In the genomic region with DNA sequence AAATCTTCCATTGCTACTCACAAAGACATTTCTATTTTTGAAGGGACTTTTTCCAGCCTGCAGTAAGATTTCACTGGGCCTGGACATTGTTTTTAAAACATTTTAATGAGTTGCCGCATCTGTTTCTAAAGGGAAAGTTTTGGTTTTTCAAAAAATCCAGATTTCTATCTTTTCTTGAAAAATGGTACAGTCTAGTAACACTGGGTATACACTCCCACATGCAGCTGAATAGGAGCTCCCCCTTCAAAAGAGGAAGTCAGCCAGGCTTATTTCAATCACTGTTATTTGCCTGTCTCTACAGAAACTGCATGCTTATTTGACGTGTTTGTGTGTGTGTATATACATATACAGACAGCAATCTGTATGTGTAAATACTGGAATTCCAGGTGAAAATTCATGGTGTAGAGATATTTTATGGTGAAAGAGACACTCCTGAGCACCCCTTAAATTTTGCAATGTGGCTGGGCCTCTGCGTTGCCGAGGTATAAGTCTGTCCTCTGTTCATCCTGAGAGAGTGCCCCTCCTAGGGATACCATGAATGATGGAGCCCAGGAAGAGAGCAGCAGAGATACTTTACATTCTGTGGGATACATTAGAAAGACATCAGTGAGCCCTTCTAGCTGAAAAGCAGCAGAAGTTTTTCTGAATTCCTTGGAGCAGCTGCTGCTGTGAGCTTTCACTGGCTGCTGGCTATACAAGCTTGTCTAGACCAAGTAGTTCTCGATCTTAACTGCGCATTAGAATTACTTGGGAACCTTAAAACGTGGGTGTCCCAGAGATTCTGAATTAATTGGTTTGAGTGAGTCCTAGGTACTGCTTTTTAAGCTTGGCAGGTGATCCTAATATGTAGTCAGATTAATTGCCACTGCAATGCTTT, we compare ENCODE assay signal across 9 cellular contexts. TPM values are rescaled to one million over a fixed set of nuclear protein-coding genes. Genes with fewer than 3 reads are reported as not detected.
DNase-seq lines count a peak whose midpoint lies in the region; ATAC-seq and TF ChIP-seq lines count a peak whose summit lies in the region.
"Had no signal": no experiment of that assay in that cellular context is flagged by ENCODE, and none has a peak within 500 bp of the region (broad histone marks: within the 10 kb centered on the region; RNA-seq: fewer than 3 reads in every experiment).

No MANE protein-coding gene starts in this region.

- WGBS in right cardiac atrium = 54% methylated on average over 7 of the region's 7 CpGs

- no peak overlapping the region for H3K4me3 Mint-ChIP-seq in activated T-helper 2 cell treated with anti-CD3 and anti-CD28 coated beads, Interferon-gamma antibody, Interleukin-2, Interleukin-4, amounts not matched to agents 10 μg/mL and 5 μg/mL and 100 μg/mL, durations not matched to agents 14 hours and 24 hours and 36 hours (ENCODE audit: low read depth)
- H3K4me3 Mint-ChIP-seq: activated CD8-positive, alpha-beta memory T cell treated with anti-CD3 and anti-CD28 coated beads, Interleukin-2, amount 10 ng/mL, durations not matched to agents 7 days and 5 days had no signal

- H3K27me3 Mint-ChIP-seq in activated T-helper 2 cell treated with anti-CD3 and anti-CD28 coated beads, Interferon-gamma antibody, Interleukin-2, Interleukin-4, amounts not matched to agents 10 μg/mL and 5 μg/mL and 100 μg/mL, durations not matched to agents 14 hours and 24 hours and 36 hours (ENCODE audit: low read depth) = peaks cover 9% of the 10 kb centered on the region

- H3K36me3 Mint-ChIP-seq in activated T-helper 2 cell treated with anti-CD3 and anti-CD28 coated beads, Interferon-gamma antibody, Interleukin-2, Interleukin-4, amounts not matched to agents 10 μg/mL and 5 μg/mL and 100 μg/mL, durations not matched to agents 14 hours and 24 hours and 36 hours (ENCODE audit: low read depth) = no peaks in the 10 kb centered on the region
- H3K36me3 Mint-ChIP-seq: activated CD8-positive, alpha-beta memory T cell treated with anti-CD3 and anti-CD28 coated beads, Interleukin-2, amount 10 ng/mL, durations not matched to agents 7 days and 5 days had no signal

- no peak overlapping the region for H3K27ac Mint-ChIP-seq in activated T-helper 2 cell treated with anti-CD3 and anti-CD28 coated beads, Interferon-gamma antibody, Interleukin-2, Interleukin-4, amounts not matched to agents 10 μg/mL and 5 μg/mL and 100 μg/mL, durations not matched to agents 14 hours and 24 hours and 36 hours
- H3K27ac Mint-ChIP-seq: activated CD8-positive, alpha-beta memory T cell treated with anti-CD3 and anti-CD28 coated beads, Interleukin-2, amount 10 ng/mL, durations not matched to agents 7 days and 5 days had no signal

- H3K9me3 Mint-ChIP-seq in activated T-helper 2 cell treated with anti-CD3 and anti-CD28 coated beads, Interferon-gamma antibody, Interleukin-2, Interleukin-4, amounts not matched to agents 10 μg/mL and 5 μg/mL and 100 μg/mL, durations not matched to agents 14 hours and 24 hours and 36 hours = no peaks in the 10 kb centered on the region

- in situ Hi-C loops in GM13976 (cut with MboI; ENCODE audit: low sequenced_read_pairs, unreplicated experiment) = no loop called here

- no peaks in the 10 kb centered on the region for H3K9me3 ChIP-seq in right cardiac atrium (ENCODE audit: control insufficient read depth, low read length)

- no peak for TF ChIP-seq CTCF in GM13976 (IDR thresholded peaks at IDR 0.05; ENCODE audit: borderline replicate concordance, control extremely low read depth, extremely low read depth, insufficient read depth, missing control alignments)

- no peak overlapping the region for H3K4me3 ChIP-seq in right cardiac atrium (ENCODE audit: low read length)

- ATAC-seq in GM21576 (IDR thresholded peaks at IDR 0.05; ENCODE audit: unreplicated experiment) (peak; percentile 96), right cardiac atrium (peak; percentile 50 to 61)
- ATAC-seq: activated CD8-positive, alpha-beta memory T cell treated with anti-CD3 and anti-CD28 coated beads, Interleukin-2, amount 10 ng/mL, durations not matched to agents 7 days and 5 days had no signal

- peak overlapping the region; percentile 26 for H3K27ac ChIP-seq in right cardiac atrium (ENCODE audit: low read length)

- H3K4me1 Mint-ChIP-seq in activated T-helper 2 cell treated with anti-CD3 and anti-CD28 coated beads, Interferon-gamma antibody, Interleukin-2, Interleukin-4, amounts not matched to agents 10 μg/mL and 5 μg/mL and 100 μg/mL, durations not matched to agents 14 hours and 24 hours and 36 hours (ENCODE audit: low read depth) = no peaks in the 10 kb centered on the region
- H3K4me1 Mint-ChIP-seq: activated CD8-positive, alpha-beta memory T cell treated with anti-CD3 and anti-CD28 coated beads, Interleukin-2, amount 10 ng/mL, durations not matched to agents 7 days and 5 days had no signal

- no peaks in the 10 kb centered on the region for H3K27me3 ChIP-seq in right cardiac atrium (ENCODE audit: control insufficient read depth, insufficient read depth)

- H3K4me1 ChIP-seq in right cardiac atrium (ENCODE audit: control insufficient read depth, insufficient read depth, low read length) = peaks cover 4% of the 10 kb centered on the region

- intact Hi-C loops in right cardiac atrium (cut with DNase I) = no loop called here
- intact Hi-C loops in activated T-helper 2 cell treated with anti-CD3 and anti-CD28 coated beads, Interferon-gamma antibody, Interleukin-2, Interleukin-4, amounts not matched to agents 10 μg/mL and 5 μg/mL and 100 μg/mL, durations not matched to agents 14 hours and 24 hours and 36 hours (cut with micrococcal nuclease) = no loop called here

- DNase-seq in GM13976 (ENCODE audit: low spot score) (peak; percentile 51), Kasumi-1 (lab: John Stamatoyannopoulos, UW) (peak; percentile 82 to 94), right cardiac atrium (no peak), middle frontal gyrus (ENCODE audit: extremely low spot score, low spot score) (no peak), ureter (ENCODE audit: low spot score) (no peak)
- DNase-seq in activated CD4-positive, CD25-positive, alpha-beta regulatory T cell (lab: John Stamatoyannopoulos, UW) = no peak
- no peak for DNase-seq in activated T-helper 2 cell treated with anti-CD3 and anti-CD28 coated beads, Interferon-gamma antibody, Interleukin-2, Interleukin-4, amounts not matched to agents 10 μg/mL and 5 μg/mL and 100 μg/mL, durations not matched to agents 14 hours and 24 hours and 36 hours (ENCODE audit: low spot score)
- DNase-seq: activated CD8-positive, alpha-beta memory T cell treated with anti-CD3 and anti-CD28 coated beads, Interleukin-2, amount 10 ng/mL, durations not matched to agents 7 days and 5 days had no signal

RNA-seq across cellular contexts. Expression of a gene that starts 12.0 kb away (rescaled TPM):
- total RNA-seq in right cardiac atrium (1 to 10 TPM; 4.5 to 8.0 (median 7.6) TPM), ureter (42.1 TPM)
- polyA plus RNA-seq in right cardiac atrium = 11.0 TPM
- 151 and 161 TPM in 2 replicates for total RNA-seq in activated T-helper 2 cell treated with anti-CD3 and anti-CD28 coated beads, Interferon-gamma antibody, Interleukin-2, Interleukin-4, amounts not matched to agents 10 μg/mL and 5 μg/mL and 100 μg/mL, durations not matched to agents 14 hours and 24 hours and 36 hours

RNA-seq across cellular contexts. Expression of a gene that starts 28.5 kb away (rescaled TPM):
- total RNA-seq in right cardiac atrium (10 to 100 TPM; 35.3 to 40.9 (median 37.3) TPM), ureter (89.5 TPM)
- 18.1 TPM for polyA plus RNA-seq in right cardiac atrium
- 96.3 and 99.8 TPM in 2 replicates for total RNA-seq in activated T-helper 2 cell treated with anti-CD3 and anti-CD28 coated beads, Interferon-gamma antibody, Interleukin-2, Interleukin-4, amounts not matched to agents 10 μg/mL and 5 μg/mL and 100 μg/mL, durations not matched to agents 14 hours and 24 hours and 36 hours

Comparison
In these comparisons a context has a peak if more than half of its experiments do, and no peak if none do; other contexts are left out.
1. DNase-seq: peak in GM13976 (single experiment) and Kasumi-1 (2 of 2); none in right cardiac atrium (0 of 3), middle frontal gyrus (single experiment), ureter (single experiment), activated CD4-positive, CD25-positive, alpha-beta regulatory T cell (0 of 4) and activated T-helper 2 cell treated with anti-CD3 and anti-CD28 coated beads, Interferon-gamma antibody, Interleukin-2, Interleukin-4, amounts not matched to agents 10 μg/mL and 5 μg/mL and 100 μg/mL, durations not matched to agents 14 hours and 24 hours and 36 hours (single experiment).